1 cellular context compared by ENCODE assay signal in the genomic region with DNA sequence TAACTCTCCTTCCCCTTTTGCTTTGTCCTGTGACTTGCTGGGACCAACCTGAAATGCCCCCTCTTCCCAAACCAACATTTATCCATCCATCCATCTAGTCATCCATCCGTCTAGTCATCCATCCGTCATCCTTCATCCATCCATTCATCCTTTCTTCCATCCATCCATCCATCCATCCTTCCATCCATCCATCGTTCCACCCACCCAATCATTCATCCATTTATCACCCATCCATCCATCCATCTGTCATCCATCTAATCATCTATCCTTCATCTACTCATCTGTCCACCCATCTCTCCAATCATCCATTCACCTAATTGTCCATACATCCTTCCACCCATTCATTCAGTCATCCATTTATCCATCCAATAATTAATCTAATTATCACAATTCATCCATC.
TF ChIP-seq lines count a peak whose summit lies in the region.

No MANE protein-coding gene starts in this region.

TF ChIP-seq in H1, 55 proteins besides CTCF, POLR2A, EP300 and RAD21 (continued from another document):
- no peak for TF ChIP-seq ASH2L (IDR thresholded peaks at IDR 0.05; ENCODE audit: low read length)
- TF ChIP-seq KDM1A (IDR thresholded peaks at IDR 0.05; ENCODE audit: borderline replicate concordance, low read length): no peak
- TF ChIP-seq SP1 (IDR thresholded peaks at IDR 0.05; ENCODE audit: low read depth, low read length): no peak
- no peak for TF ChIP-seq CBX8 (IDR thresholded peaks at IDR 0.05; ENCODE audit: borderline replicate concordance, low read depth, low read length)
- no peak for TF ChIP-seq NRF1 (IDR thresholded peaks at IDR 0.05; ENCODE audit: low read depth, low read length)
- TF ChIP-seq PHF8 (conservative IDR thresholded peaks at IDR 0.05; ENCODE audit: low read depth, low read length): no peak
- TF ChIP-seq JUND (IDR thresholded peaks at IDR 0.05; ENCODE audit: low read length): no peak
- TF ChIP-seq TAF7 (optimal IDR thresholded peaks at IDR 0.05; ENCODE audit: borderline replicate concordance, low read depth, low read length): no peak
- TF ChIP-seq SUZ12 (IDR thresholded peaks at IDR 0.05; ENCODE audit: low read length): no peak
- no peak for TF ChIP-seq HDAC2 (IDR thresholded peaks at IDR 0.05; ENCODE audit: borderline replicate concordance in 1 of 2, low read depth in 2 of 2, low read length in 2 of 2)
- TF ChIP-seq TCF12 (IDR thresholded peaks at IDR 0.05; ENCODE audit: low read depth, low read length): no peak
- TF ChIP-seq, protein P1, sequence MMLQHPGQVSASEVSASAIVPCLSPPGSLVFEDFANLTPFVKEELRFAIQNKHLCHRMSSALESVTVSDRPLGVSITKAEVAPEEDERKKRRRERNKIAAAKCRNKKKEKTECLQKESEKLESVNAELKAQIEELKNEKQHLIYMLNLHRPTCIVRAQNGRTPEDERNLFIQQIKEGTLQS (IDR thresholded peaks at IDR 0.05; ENCODE audit: insufficient read depth, low read depth, low read length): no peak
- no peak for TF ChIP-seq YY1 (IDR thresholded peaks at IDR 0.05; ENCODE audit: low read depth, low read length)
- no peak for TF ChIP-seq RFX5 (IDR thresholded peaks at IDR 0.05; ENCODE audit: borderline replicate concordance, low read depth, low read length)
- TF ChIP-seq CBX5 (IDR thresholded peaks at IDR 0.05; ENCODE audit: low read depth, low read length): no peak
- no peak for TF ChIP-seq NANOG (IDR thresholded peaks at IDR 0.05; ENCODE audit: insufficient read depth, low read depth, low read length, poor library complexity, severe bottlenecking)
- no peak for TF ChIP-seq BRCA1 (IDR thresholded peaks at IDR 0.05; ENCODE audit: low read depth, low read length)
- TF ChIP-seq, protein P2, sequence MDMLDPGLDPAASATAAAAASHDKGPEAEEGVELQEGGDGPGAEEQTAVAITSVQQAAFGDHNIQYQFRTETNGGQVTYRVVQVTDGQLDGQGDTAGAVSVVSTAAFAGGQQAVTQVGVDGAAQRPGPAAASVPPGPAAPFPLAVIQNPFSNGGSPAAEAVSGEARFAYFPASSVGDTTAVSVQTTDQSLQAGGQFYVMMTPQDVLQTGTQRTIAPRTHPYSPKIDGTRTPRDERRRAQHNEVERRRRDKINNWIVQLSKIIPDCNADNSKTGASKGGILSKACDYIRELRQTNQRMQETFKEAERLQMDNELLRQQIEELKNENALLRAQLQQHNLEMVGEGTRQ (IDR thresholded peaks at IDR 0.05; ENCODE audit: low read length): no peak
